In the genomic region with DNA sequence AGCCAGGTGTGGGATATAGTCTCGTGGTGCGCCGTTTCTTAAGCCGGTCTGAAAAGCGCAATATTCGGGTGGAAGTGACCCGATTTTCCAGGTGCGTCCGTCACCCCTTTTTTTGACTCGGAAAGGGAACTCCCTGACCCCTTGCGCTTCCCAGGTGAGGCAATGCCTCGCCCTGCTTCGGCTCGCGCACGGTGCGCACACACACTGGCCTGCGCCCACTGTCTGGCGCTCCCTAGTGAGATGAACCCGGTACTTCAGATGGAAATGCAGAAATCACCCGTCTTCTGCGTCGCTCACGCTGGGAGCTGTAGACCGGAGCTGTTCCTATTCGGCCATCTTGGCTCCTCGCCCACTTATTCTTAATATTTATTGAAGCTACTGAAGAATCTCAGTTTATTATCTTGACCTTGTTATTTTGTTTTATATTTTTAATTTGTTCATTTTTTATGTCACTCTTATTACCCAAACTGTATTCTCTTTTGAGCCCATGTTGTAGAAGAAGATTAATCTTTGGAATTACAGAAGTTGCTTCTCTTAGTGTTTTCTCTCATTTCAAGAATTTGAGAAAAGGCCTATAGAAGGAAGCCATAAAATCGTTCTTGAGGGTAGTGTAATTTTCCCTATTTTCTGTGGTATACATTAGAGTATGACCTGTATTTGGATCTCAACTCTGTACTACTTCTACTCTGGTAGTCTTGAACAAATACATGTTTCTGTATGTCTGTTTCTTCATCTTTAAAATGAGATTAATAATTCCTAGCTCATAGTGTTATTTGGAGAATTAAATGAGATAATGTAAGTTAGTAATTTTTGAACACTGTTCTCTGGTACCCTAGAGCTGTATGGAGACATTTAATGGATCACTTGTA, we compare ENCODE assay signal across 8 cellular contexts.
DNase-seq lines count a peak whose midpoint lies in the region; ATAC-seq, FAIRE-seq and TF ChIP-seq lines count a peak whose summit lies in the region.
"Not testable (repeated sequence)": the region's sequence is repeated elsewhere in the genome, so short reads cannot be mapped to it uniquely, and the experiment has no call there.

No MANE protein-coding gene starts in this region.

- CTCF ChIA-PET in Calu3 (lab: Charles Lee) = interaction anchor here (0.6 kb wide), 1 partner anchor 13 kb away, joined by 6 read pairs; no protein-coding TSS in a partner anchor

- not testable (repeated sequence) for H2BK120ac ChIP-seq in neuronal stem cell (ENCODE audit: low read depth, low read length)

- not testable (repeated sequence) for TF ChIP-seq CTCF in Calu3 (IDR thresholded peaks at IDR 0.05; ENCODE audit: unreplicated experiment); thoracic aorta (IDR thresholded peaks at IDR 0.05)
- TF ChIP-seq CTCF in epithelial cell of esophagus (IDR thresholded peaks at IDR 0.05; ENCODE audit: insufficient read depth, low read depth, low read length, missing control alignments) = peak; percentile 39

- not testable (repeated sequence) for H3K4me2 ChIP-seq in neuronal stem cell (ENCODE audit: insufficient read depth, low read length, poor library complexity, severe bottlenecking)

- no CpG with 5 or more reads among the region's 28 CpGs for WGBS in neuronal stem cell (ENCODE audit: extremely low coverage in 2 of 2, insufficient read length in 2 of 2, insufficient replicate concordance in 1 of 2), 2 donors

- H3K79me1 ChIP-seq in neuronal stem cell (ENCODE audit: low read depth, low read length) = not testable (repeated sequence)

- not testable (repeated sequence) for H2BK5ac ChIP-seq in neuronal stem cell (ENCODE audit: low read length)

- H3K27ac ChIP-seq in neuronal stem cell (replicated peaks; ENCODE audit: low read length) = peak overlapping the region; percentile 49
- H3K27ac ChIP-seq in thoracic aorta = not testable (repeated sequence)

- H3K9me3 ChIP-seq in neuronal stem cell (replicated peaks in 1 of 2; ENCODE audit: control insufficient read depth in 2 of 2, insufficient read depth in 1 of 2, low read depth in 1 of 2, low read length in 2 of 2); thoracic aorta: not testable (repeated sequence)

- intact Hi-C loops in Calu3 (cut with micrococcal nuclease; ENCODE audit: unreplicated experiment) = loop anchor here (5.0 kb wide), 1 partner anchor 273 kb away; no protein-coding TSS in a partner anchor

- H3K27me3 Mint-ChIP-seq in Calu3 (ENCODE audit: unreplicated experiment); T-helper 1 cell treated with Interleukin-12 subunit alpha and Interleukin-12 subunit beta and Interleukin-4 antibody, amounts not matched to agents 30 μg/mL and 1 μg/mL, for 36 hours (ENCODE audit: low read depth); activated naive CD8-positive, alpha-beta T cell treated with anti-CD3 and anti-CD28 coated beads, Interleukin-2, amount 50 U/mL, for 24 hours: not testable (repeated sequence)

- not testable (repeated sequence) for ATAC-seq in activated naive CD8-positive, alpha-beta T cell treated with anti-CD3 and anti-CD28 coated beads, Interleukin-2, amount 50 U/mL, for 24 hours; thoracic aorta (ENCODE audit: insufficient number of reproducible peaks, low FRiP score, low read depth)

- not testable (repeated sequence) for H3K18ac ChIP-seq in neuronal stem cell (ENCODE audit: low read length)

- H3K23ac ChIP-seq in neuronal stem cell (ENCODE audit: low read depth, low read length, poor library complexity) = not testable (repeated sequence)

- peak; percentile 24 for FAIRE-seq in islet of Langerhans (lab: Jason Lieb, UNC)

- H3K27me3 ChIP-seq in neuronal stem cell (ENCODE audit: control insufficient read depth in 3 of 3, insufficient read depth in 3 of 3, low read depth in 1 of 3, low read length in 3 of 3); thoracic aorta (replicated peaks; ENCODE audit: insufficient read depth): not testable (repeated sequence)

- not testable (repeated sequence) for H2BK12ac ChIP-seq in neuronal stem cell (ENCODE audit: low read length)

- H3K27ac Mint-ChIP-seq in Calu3 (ENCODE audit: unreplicated experiment); activated naive CD8-positive, alpha-beta T cell treated with anti-CD3 and anti-CD28 coated beads, Interleukin-2, amount 50 U/mL, for 24 hours: not testable (repeated sequence)
- peak overlapping the region; percentile 59 for H3K27ac Mint-ChIP-seq in T-helper 1 cell treated with Interleukin-12 subunit alpha and Interleukin-12 subunit beta and Interleukin-4 antibody, amounts not matched to agents 30 μg/mL and 1 μg/mL, for 36 hours

- H3K4ac ChIP-seq in neuronal stem cell (ENCODE audit: low read length) = not testable (repeated sequence)

- H2AFZ ChIP-seq in neuronal stem cell (ENCODE audit: low read length) = peak overlapping the region; percentile 62

- H3K36me3 ChIP-seq in neuronal stem cell (replicated peaks in 1 of 2; ENCODE audit: control insufficient read depth in 2 of 2, insufficient read depth in 2 of 2, low read length in 2 of 2) = peaks cover 2 to 15% of the 10 kb centered on the region in 2 donors
- H3K36me3 ChIP-seq in thoracic aorta = not testable (repeated sequence)

- H2AK5ac ChIP-seq in neuronal stem cell (ENCODE audit: low read depth, low read length) = not testable (repeated sequence)

- H3K36me3 Mint-ChIP-seq in Calu3 (ENCODE audit: insufficient read depth, unreplicated experiment); T-helper 1 cell treated with Interleukin-12 subunit alpha and Interleukin-12 subunit beta and Interleukin-4 antibody, amounts not matched to agents 30 μg/mL and 1 μg/mL, for 36 hours (ENCODE audit: low read depth): not testable (repeated sequence)
- peaks cover 11% of the 10 kb centered on the region for H3K36me3 Mint-ChIP-seq in activated naive CD8-positive, alpha-beta T cell treated with anti-CD3 and anti-CD28 coated beads, Interleukin-2, amount 50 U/mL, for 24 hours (ENCODE audit: low read depth)

- BruUV-seq in Calu3 (replicated peaks; lab: Mats Ljungman, UMichigan) = not testable (repeated sequence)

- H3K4me1 ChIP-seq in neuronal stem cell (ENCODE audit: control insufficient read depth in 2 of 2, insufficient read depth in 1 of 2, low read depth in 1 of 2, low read length in 2 of 2); thoracic aorta (ENCODE audit: control insufficient read depth in 1 of 2, low read depth in 2 of 2): not testable (repeated sequence)

- DNase-seq in Calu3 (peak; percentile 56), NCI-H146 (lab: John Stamatoyannopoulos, UW) (peak; percentile 11), epithelial cell of esophagus (ENCODE audit: low read depth) (peak; percentile 33)
- DNase-seq in activated naive CD8-positive, alpha-beta T cell treated with anti-CD3 and anti-CD28 coated beads, Interleukin-2, amount 50 U/mL, for 24 hours; neuronal stem cell (ENCODE audit: low spot score); thoracic aorta (ENCODE audit: low spot score): not testable (repeated sequence)

- H4K8ac ChIP-seq in neuronal stem cell (ENCODE audit: low read depth, low read length) = not testable (repeated sequence)

- H3K4me3 ChIP-seq in epithelial cell of esophagus (ENCODE audit: low read length) (peak overlapping the region; percentile 38), neuronal stem cell (ENCODE audit: low read length in 2 of 2) (peak overlapping the region; percentile 40 to 62), thoracic aorta (peak overlapping the region; percentile 39)

- H3K14ac ChIP-seq in neuronal stem cell (ENCODE audit: low read length) = not testable (repeated sequence)

- not testable (repeated sequence) for H2BK15ac ChIP-seq in neuronal stem cell (ENCODE audit: low read length)

- not testable (repeated sequence) for H4K91ac ChIP-seq in neuronal stem cell (ENCODE audit: low read depth, low read length, poor library complexity)

- not testable (repeated sequence) for H3K9ac ChIP-seq in neuronal stem cell (ENCODE audit: low read depth, low read length, poor library complexity)

- peak overlapping the region; percentile 55 for H3K4me3 Mint-ChIP-seq in Calu3 (ENCODE audit: low read depth, unreplicated experiment)
- peak overlapping the region; percentile 51 for H3K4me3 Mint-ChIP-seq in T-helper 1 cell treated with Interleukin-12 subunit alpha and Interleukin-12 subunit beta and Interleukin-4 antibody, amounts not matched to agents 30 μg/mL and 1 μg/mL, for 36 hours
- peak overlapping the region; percentile 36 for H3K4me3 Mint-ChIP-seq in activated naive CD8-positive, alpha-beta T cell treated with anti-CD3 and anti-CD28 coated beads, Interleukin-2, amount 50 U/mL, for 24 hours

- H3K9me3 Mint-ChIP-seq in Calu3 (ENCODE audit: low read depth, unreplicated experiment); T-helper 1 cell treated with Interleukin-12 subunit alpha and Interleukin-12 subunit beta and Interleukin-4 antibody, amounts not matched to agents 30 μg/mL and 1 μg/mL, for 36 hours; activated naive CD8-positive, alpha-beta T cell treated with anti-CD3 and anti-CD28 coated beads, Interleukin-2, amount 50 U/mL, for 24 hours: not testable (repeated sequence)

- not testable (repeated sequence) for H3K4me1 Mint-ChIP-seq in Calu3 (ENCODE audit: low read depth, unreplicated experiment); T-helper 1 cell treated with Interleukin-12 subunit alpha and Interleukin-12 subunit beta and Interleukin-4 antibody, amounts not matched to agents 30 μg/mL and 1 μg/mL, for 36 hours (ENCODE audit: low read depth); activated naive CD8-positive, alpha-beta T cell treated with anti-CD3 and anti-CD28 coated beads, Interleukin-2, amount 50 U/mL, for 24 hours
